In genomic region chr17:27945333-27945616, GRCh38 we compare ENCODE assay signal across 17 cellular contexts. TPM values are rescaled to one million over a fixed set of nuclear protein-coding genes. Genes with fewer than 3 reads are reported as not detected.
A peak's percentile ranks its signal among the peaks of the same experiment; 100 is the strongest.
DNase-seq lines count a peak whose midpoint lies in the region; ATAC-seq and TF ChIP-seq lines count a peak whose summit lies in the region.
"Had no signal": no experiment of that assay in that cellular context is flagged by ENCODE, and none has a peak within 500 bp of the region (broad histone marks: within the 10 kb centered on the region; RNA-seq: fewer than 3 reads in every experiment).

No MANE protein-coding gene starts in this region.

- H3K14ac ChIP-seq in neuronal stem cell (ENCODE audit: low read length), result no peak overlapping the region

- DNase-seq in GM12865 (ENCODE audit: low read depth), result peak; percentile 72
- peak; percentile 23 for DNase-seq in NCI-H69 (lab: John Stamatoyannopoulos, UW)
- no peak for DNase-seq in neuronal stem cell (ENCODE audit: low spot score)
- no peak for DNase-seq in activated CD4-positive, alpha-beta T cell treated with anti-CD3 and anti-CD28 coated beads, Interleukin-2, amount 50 U/mL, for 4 hours
- DNase-seq in KG1 (lab: John Stamatoyannopoulos, UW), result no peak
- DNase-seq: NCI-H1048; NCI-H2081 treated with DMSO at 0.1 percent for 48 hours; NCI-H510A treated with DMSO at 0.1 percent for 48 hours; NK-92 treated with Interleukin-12 subunit alpha and Interleukin-12 subunit beta, amount 100 ng/mL, for 24 hours; OCI-M1; SHP77 treated with DMSO at 0.1 percent for 48 hours; T-helper 1 cell had no signal

- H2BK5ac ChIP-seq in neuronal stem cell (ENCODE audit: low read length), result no peak overlapping the region

- no peak overlapping the region for H2AFZ ChIP-seq in neuronal stem cell (ENCODE audit: low read length)

- no peak overlapping the region for H4K91ac ChIP-seq in neuronal stem cell (ENCODE audit: low read depth, low read length, poor library complexity)

- H3K18ac ChIP-seq in neuronal stem cell (ENCODE audit: low read length), result peak overlapping the region; percentile 25

- H2AK5ac ChIP-seq in neuronal stem cell (ENCODE audit: low read depth, low read length), result no peak overlapping the region

- H3K4ac ChIP-seq in neuronal stem cell (ENCODE audit: low read length), result no peak overlapping the region

- no peak overlapping the region for H4K8ac ChIP-seq in neuronal stem cell (ENCODE audit: low read depth, low read length)

- H3K9me3 ChIP-seq in neuronal stem cell (replicated peaks in 1 of 2; ENCODE audit: control insufficient read depth in 2 of 2, insufficient read depth in 1 of 2, low read depth in 1 of 2, low read length in 2 of 2), result no peaks in the 10 kb centered on the region

- H2BK120ac ChIP-seq in neuronal stem cell (ENCODE audit: low read depth, low read length), result no peak overlapping the region

- no CpG with 5 or more reads among the region's 6 CpGs for WGBS in neuronal stem cell (ENCODE audit: extremely low coverage in 2 of 2, insufficient read length in 2 of 2, insufficient replicate concordance in 1 of 2), 2 donors

- no peak overlapping the region for H3K27ac ChIP-seq in neuronal stem cell (replicated peaks; ENCODE audit: low read length)
- H3K27ac ChIP-seq: HL-60 had no signal

- H3K27me3 ChIP-seq in neuronal stem cell (ENCODE audit: control insufficient read depth in 3 of 3, insufficient read depth in 3 of 3, low read depth in 1 of 3, low read length in 3 of 3), result peaks cover 0 to 9% (median 0%) of the 10 kb centered on the region in 3 experiments

- H3K36me3 ChIP-seq in neuronal stem cell (replicated peaks in 1 of 2; ENCODE audit: control insufficient read depth in 2 of 2, insufficient read depth in 2 of 2, low read length in 2 of 2), result no peaks in the 10 kb centered on the region

- H2BK12ac ChIP-seq in neuronal stem cell (ENCODE audit: low read length), result no peak overlapping the region

- no peaks in the 10 kb centered on the region for H3K79me1 ChIP-seq in neuronal stem cell (ENCODE audit: low read depth, low read length)

- H3K4me3 ChIP-seq in GM12865 (ENCODE audit: low read depth, low read length), result 0 out of 2 replicates have a peak overlapping the region, but pooled peaks have one; percentile 5
- H3K4me3 ChIP-seq in neuronal stem cell (ENCODE audit: low read length in 2 of 2), result no peak overlapping the region

- no peak overlapping the region for H3K9ac ChIP-seq in neuronal stem cell (ENCODE audit: low read depth, low read length, poor library complexity)

- peak; percentile 9 for ATAC-seq in HG03196 (IDR thresholded peaks at IDR 0.05; ENCODE audit: unreplicated experiment)
- no peak for ATAC-seq in HG03521 (IDR thresholded peaks at IDR 0.05; ENCODE audit: unreplicated experiment)
- ATAC-seq: HCT116, SK-N-SH treated with all-trans-retinoic acid at 6 μM for 48 hours had no signal

- no peak overlapping the region for H3K23ac ChIP-seq in neuronal stem cell (ENCODE audit: low read depth, low read length, poor library complexity)

- H3K4me1 ChIP-seq in neuronal stem cell (ENCODE audit: control insufficient read depth in 2 of 2, insufficient read depth in 1 of 2, low read depth in 1 of 2, low read length in 2 of 2), result peaks cover 3 to 5% of the 10 kb centered on the region in 2 donors

- H3K4me2 ChIP-seq in neuronal stem cell (ENCODE audit: insufficient read depth, low read length, poor library complexity, severe bottlenecking), result no peak overlapping the region

- no peak overlapping the region for H2BK15ac ChIP-seq in neuronal stem cell (ENCODE audit: low read length)

- TF ChIP-seq CTCF in GM12865 (IDR thresholded peaks at IDR 0.05; ENCODE audit: insufficient read depth, low read depth, low read length, missing control alignments), result no peak

RNA-seq across cellular contexts. Expression of gene LYRM9, which starts 52.1 kb away (rescaled TPM):
- polyA plus RNA-seq in neuronal stem cell (2013, experiment 1 of 2), result 12.5 TPM
- 11.8 TPM for polyA plus RNA-seq in neuronal stem cell (2013, experiment 2 of 2)

Comparison
In these comparisons a context has a peak if more than half of its experiments do, and no peak if none do; other contexts are left out.
1. DNase-seq: peak in GM12865 (single experiment) and NCI-H69 (single experiment); none in neuronal stem cell (single experiment), activated CD4-positive, alpha-beta T cell treated with anti-CD3 and anti-CD28 coated beads, Interleukin-2, amount 50 U/mL, for 4 hours (0 of 2) and KG1 (single experiment).